7 cellular contexts compared by ENCODE assay signal in genomic region chr2:142695350-142696257, GRCh38.
A peak's percentile ranks its signal among the peaks of the same experiment; 100 is the strongest.
DNase-seq lines count a peak whose midpoint lies in the region; TF ChIP-seq lines count a peak whose summit lies in the region.
"Not testable (repeated sequence)": the region's sequence is repeated elsewhere in the genome, so short reads cannot be mapped to it uniquely, and the experiment has no call there.

No MANE protein-coding gene starts in this region.

- intact Hi-C loops in Calu3 (cut with micrococcal nuclease; ENCODE audit: unreplicated experiment): loop anchor here (5.0 kb wide), 1 partner anchor 102 kb away; no protein-coding TSS in a partner anchor

- CTCF ChIA-PET in Calu3 (lab: Charles Lee): not testable (repeated sequence)

- BruUV-seq in Calu3 (replicated peaks; lab: Mats Ljungman, UMichigan): not testable (repeated sequence)

- TF ChIP-seq CTCF in Calu3 (IDR thresholded peaks at IDR 0.05; ENCODE audit: unreplicated experiment); nephron (IDR thresholded peaks at IDR 0.05; ENCODE audit: unreplicated experiment in 3 of 3): not testable (repeated sequence)

- H3K9me3 Mint-ChIP-seq in Calu3 (ENCODE audit: low read depth, unreplicated experiment): not testable (repeated sequence)
- H3K9me3 Mint-ChIP-seq in nephron: peaks cover 11% of the 10 kb centered on the region

- in situ Hi-C loops in SK-MEL-5 (cut with HindIII; ENCODE audit: low pct_unique_long_range_greater_than_20kb, low sequenced_read_pairs): not testable (repeated sequence)

- DNase-seq in Calu3 (peak; percentile 26), HUDEP-2 (lab: John Stamatoyannopoulos, UW; ENCODE audit: unreplicated experiment in 76 of 76) (peak in 74 of 76 experiments; percentile 6 to 94 (median 68)), NCI-H82 (lab: John Stamatoyannopoulos, UW) (peak; percentile 11), SK-MEL-5 (ENCODE audit: low read depth, low spot score) (peak; percentile 94), amniotic epithelial cell (ENCODE audit: low read depth) (peak; percentile 54), globus pallidus (ENCODE audit: low spot score) (peak; percentile 16)

- peak overlapping the region; percentile 63 for H3K4me3 Mint-ChIP-seq in Calu3 (ENCODE audit: low read depth, unreplicated experiment)
- H3K4me3 Mint-ChIP-seq in nephron: not testable (repeated sequence)

- not testable (repeated sequence) for H3K27me3 Mint-ChIP-seq in Calu3 (ENCODE audit: unreplicated experiment); nephron (ENCODE audit: low read depth)

- H3K36me3 Mint-ChIP-seq in Calu3 (ENCODE audit: insufficient read depth, unreplicated experiment); nephron (ENCODE audit: low read depth): not testable (repeated sequence)

- H3K27ac Mint-ChIP-seq in Calu3 (ENCODE audit: unreplicated experiment): peak overlapping the region; percentile 26
- H3K27ac Mint-ChIP-seq in nephron: peak overlapping the region in 2 of 3 experiments; percentile 3 to 74

- H3K4me1 Mint-ChIP-seq in Calu3 (ENCODE audit: low read depth, unreplicated experiment): peaks cover 38% of the 10 kb centered on the region
- not testable (repeated sequence) for H3K4me1 Mint-ChIP-seq in nephron

Comparison
In these comparisons a context has a peak if more than half of its experiments do, and no peak if none do; other contexts are left out.
1. Peak in every context shown above with its lines: DNase-seq.
2. DNase-seq: peak in every context shown above with its lines; median percentile 94 in SK-MEL-5; 68 in HUDEP-2; 54 in amniotic epithelial cell; 26 in Calu3; 16 in globus pallidus; 11 in NCI-H82.